ENCODE assay signal across 9 cellular contexts in genomic region chr9:70257512-70257911, GRCh38. TPM values are rescaled to one million over a fixed set of nuclear protein-coding genes. Genes with fewer than 3 reads are reported as not detected.
A peak's percentile ranks its signal among the peaks of the same experiment; 100 is the strongest.
DNase-seq lines count a peak whose midpoint lies in the region; ATAC-seq, FAIRE-seq and TF ChIP-seq lines count a peak whose summit lies in the region.
"Had no signal": no experiment of that assay in that cellular context is flagged by ENCODE, and none has a peak within 500 bp of the region (broad histone marks: within the 10 kb centered on the region; RNA-seq: fewer than 3 reads in every experiment).

No MANE protein-coding gene starts in this region.

- peak overlapping the region; percentile 92 for H3K4me2 ChIP-seq in SK-N-SH

- CTCF ChIA-PET in SK-N-SH (lab: Yijun Ruan, JAX) = interaction anchor here (1.1 to 1.4 kb wide), 4 partner anchors 10 to 147 kb away, joined by 3 to 5 read pairs (median 4); no protein-coding TSS in a partner anchor

- H3K9ac ChIP-seq in SK-N-SH (peak overlapping the region; percentile 95; the same call in 1 of the 2 replicates), kidney (ENCODE audit: low read length in 2 of 2) (peak overlapping the region; percentile 71 to 89), stomach smooth muscle (ENCODE audit: low read length in 2 of 2) (peak overlapping the region; percentile 96 to 97)

- POLR2A ChIA-PET in SK-N-SH (lab: Yijun Ruan, JAX) = interaction anchor here (0.5 kb wide), 1 partner anchor 440 kb away, joined by 3 read pairs; no protein-coding TSS in a partner anchor

- no peak for TF ChIP-seq RAD21 in SK-N-SH (IDR thresholded peaks at IDR 0.05; ENCODE audit: low read length)

- peaks cover 25% of the 10 kb centered on the region for H4K20me1 ChIP-seq in SK-N-SH (ENCODE audit: insufficient read depth)

- H3K27ac ChIP-seq in SK-N-SH (ENCODE audit: low read depth in 2 of 2, low read length in 1 of 2) = peak overlapping the region in 1 of 2 experiments; percentile 95; a peak in 3 of 4 replicates
- peak overlapping the region; percentile 94 to 98 for H3K27ac ChIP-seq in kidney (ENCODE audit: low read depth in 2 of 2, low read length in 2 of 2)
- peak overlapping the region; percentile 97 for H3K27ac ChIP-seq in stomach smooth muscle (ENCODE audit: low read length)

- peaks cover 42% of the 10 kb centered on the region for H3K4me1 Mint-ChIP-seq in activated T-helper 2 cell treated with anti-CD3 and anti-CD28 coated beads, Interferon-gamma antibody, Interleukin-2, Interleukin-4, amounts not matched to agents 10 μg/mL and 5 μg/mL and 100 μg/mL, durations not matched to agents 14 hours and 24 hours and 36 hours (ENCODE audit: low read depth)

- TF ChIP-seq EP300 in SK-N-SH (IDR thresholded peaks at IDR 0.05; ENCODE audit: borderline replicate concordance in 1 of 2, low read depth in 1 of 2, low read length in 1 of 2) = no peak

- H3K9me3 ChIP-seq in SK-N-SH (no peaks in the 10 kb centered on the region), kidney (ENCODE audit: control insufficient read depth in 1 of 2, low read length in 2 of 2) (no peaks in the 10 kb centered on the region), stomach smooth muscle (ENCODE audit: control insufficient read depth in 2 of 2, low read length in 2 of 2) (no peaks in the 10 kb centered on the region)

- H3K36me3 ChIP-seq in SK-N-SH (replicated peaks in 1 of 2; ENCODE audit: control insufficient read depth in 1 of 2, insufficient read depth in 2 of 2, low read length in 1 of 2) (peaks cover 13 to 27% of the 10 kb centered on the region in 2 experiments), kidney (ENCODE audit: control insufficient read depth in 1 of 2, insufficient read depth in 2 of 2, low read length in 2 of 2) (no peaks in the 10 kb centered on the region), stomach smooth muscle (ENCODE audit: control insufficient read depth in 2 of 2, insufficient read depth in 2 of 2, low read length in 2 of 2) (peaks cover 3 to 5% of the 10 kb centered on the region in 2 donors)

- 71% methylated on average over 3 of the region's 3 CpGs for WGBS in SK-N-SH (ENCODE audit: low lambda C conversion rate)

- H3F3A ChIP-seq in SK-N-SH (replicated peaks; ENCODE audit: insufficient read depth) = peaks cover 8% of the 10 kb centered on the region

- no peak for TF ChIP-seq CTCF in SK-N-SH (IDR thresholded peaks at IDR 0.05)
- no peak for TF ChIP-seq CTCF in kidney (IDR thresholded peaks at IDR 0.05; ENCODE audit: borderline replicate concordance, extremely low read depth, insufficient read depth)

- intact Hi-C loops in activated T-helper 2 cell treated with anti-CD3 and anti-CD28 coated beads, Interferon-gamma antibody, Interleukin-2, Interleukin-4, amounts not matched to agents 10 μg/mL and 5 μg/mL and 100 μg/mL, durations not matched to agents 14 hours and 24 hours and 36 hours (cut with micrococcal nuclease) = loop anchor here (5.0 kb wide), 1 partner anchor 265 kb away; no protein-coding TSS in a partner anchor
- intact Hi-C loops in kidney (cut with DNase I) = no loop called here

- peaks cover 7% of the 10 kb centered on the region for H3K27me3 Mint-ChIP-seq in activated T-helper 2 cell treated with anti-CD3 and anti-CD28 coated beads, Interferon-gamma antibody, Interleukin-2, Interleukin-4, amounts not matched to agents 10 μg/mL and 5 μg/mL and 100 μg/mL, durations not matched to agents 14 hours and 24 hours and 36 hours (ENCODE audit: low read depth)

- H3K9me2 ChIP-seq in SK-N-SH = no peaks in the 10 kb centered on the region

- peak overlapping the region; percentile 53 for H3K4me3 Mint-ChIP-seq in activated T-helper 2 cell treated with anti-CD3 and anti-CD28 coated beads, Interferon-gamma antibody, Interleukin-2, Interleukin-4, amounts not matched to agents 10 μg/mL and 5 μg/mL and 100 μg/mL, durations not matched to agents 14 hours and 24 hours and 36 hours (ENCODE audit: low read depth)

- H2AFZ ChIP-seq in SK-N-SH (ENCODE audit: low read depth) = peak overlapping the region; percentile 87; the same call in 1 of the 2 replicates

- DNase-seq in SK-N-SH = no peak
- no peak for DNase-seq in activated T-helper 2 cell treated with anti-CD3 and anti-CD28 coated beads, Interferon-gamma antibody, Interleukin-2, Interleukin-4, amounts not matched to agents 10 μg/mL and 5 μg/mL and 100 μg/mL, durations not matched to agents 14 hours and 24 hours and 36 hours (ENCODE audit: low spot score)
- DNase-seq in kidney = no peak
- no peak for DNase-seq in KBM-7
- DNase-seq in DMS53 treated with DMSO at 0.1 percent for 48 hours (lab: John Stamatoyannopoulos, UW; ENCODE audit: unreplicated experiment) = no peak
- DNase-seq in NCI-H1694 (lab: John Stamatoyannopoulos, UW) = no peak
- DNase-seq: activated CD8-positive, alpha-beta memory T cell treated with anti-CD3 and anti-CD28 coated beads, Interleukin-2, amount 50 U/mL, for 4 hours had no signal

- H3K79me2 ChIP-seq in SK-N-SH (ENCODE audit: insufficient read depth) = peaks cover 57% of the 10 kb centered on the region

- H3K27ac Mint-ChIP-seq in activated T-helper 2 cell treated with anti-CD3 and anti-CD28 coated beads, Interferon-gamma antibody, Interleukin-2, Interleukin-4, amounts not matched to agents 10 μg/mL and 5 μg/mL and 100 μg/mL, durations not matched to agents 14 hours and 24 hours and 36 hours = no peak overlapping the region

- H3K27me3 ChIP-seq in SK-N-SH (ENCODE audit: insufficient read depth) (no peaks in the 10 kb centered on the region), stomach smooth muscle (ENCODE audit: control insufficient read depth in 1 of 2, insufficient read depth in 2 of 2, low read length in 2 of 2) (no peaks in the 10 kb centered on the region)

- peaks cover 18 to 21% of the 10 kb centered on the region in 2 experiments for H3K4me1 ChIP-seq in SK-N-SH (ENCODE audit: control insufficient read depth in 1 of 2, insufficient read depth in 2 of 2, low read depth in 1 of 2, low read length in 1 of 2)
- peaks cover 4 to 13% of the 10 kb centered on the region in 2 donors for H3K4me1 ChIP-seq in kidney (ENCODE audit: control insufficient read depth in 1 of 2, insufficient read depth in 1 of 2, low read depth in 1 of 2, low read length in 2 of 2)
- H3K4me1 ChIP-seq in stomach smooth muscle (ENCODE audit: control insufficient read depth, insufficient read depth, low read length) = peaks cover 38% of the 10 kb centered on the region

- in situ Hi-C loops in KBM-7 (cut with MboI; ENCODE audit: low pct_unique_long_range_greater_than_20kb, low sequenced_read_pairs) = no loop called here

- no peaks in the 10 kb centered on the region for H3K9me3 Mint-ChIP-seq in activated T-helper 2 cell treated with anti-CD3 and anti-CD28 coated beads, Interferon-gamma antibody, Interleukin-2, Interleukin-4, amounts not matched to agents 10 μg/mL and 5 μg/mL and 100 μg/mL, durations not matched to agents 14 hours and 24 hours and 36 hours

- H3K36me3 Mint-ChIP-seq in activated T-helper 2 cell treated with anti-CD3 and anti-CD28 coated beads, Interferon-gamma antibody, Interleukin-2, Interleukin-4, amounts not matched to agents 10 μg/mL and 5 μg/mL and 100 μg/mL, durations not matched to agents 14 hours and 24 hours and 36 hours (ENCODE audit: low read depth) = peaks cover 33% of the 10 kb centered on the region

- no peak for FAIRE-seq in kidney (lab: Jason Lieb, UNC)

- H3K4me3 ChIP-seq in SK-N-SH (ENCODE audit: low read depth in 2 of 2, low read length in 1 of 2) (peak overlapping the region; percentile 19 to 88; a peak in 3 of 4 replicates), kidney (ENCODE audit: low read length in 2 of 2) (peak overlapping the region; percentile 96 to 97), stomach smooth muscle (ENCODE audit: low read length in 2 of 2) (peak overlapping the region; percentile 97)

- ATAC-seq in SK-N-SH treated with all-trans-retinoic acid at 6 μM for 48 hours = no peak

TF ChIP-seq in SK-N-SH, 30 proteins besides CTCF, POLR2A, EP300 and RAD21 (continues in another document):
- TF ChIP-seq JUND (IDR thresholded peaks at IDR 0.05) (no peak), SIN3A (IDR thresholded peaks at IDR 0.05; ENCODE audit: borderline replicate concordance, low read depth, low read length) (no peak), MXI1 (IDR thresholded peaks at IDR 0.05; ENCODE audit: low read depth, low read length) (no peak), EZH2phosphoT487 (IDR thresholded peaks at IDR 0.05; ENCODE audit: borderline replicate concordance, low read depth) (no peak), MAX (IDR thresholded peaks at IDR 0.05; ENCODE audit: low read depth) (no peak), GATA2 (CRISPR knock-in tag; IDR thresholded peaks at IDR 0.05) (no peak), POLR2AphosphoS5 (IDR thresholded peaks at IDR 0.05; ENCODE audit: low read depth, low read length) (no peak), TEAD4 (IDR thresholded peaks at IDR 0.05; ENCODE audit: borderline replicate concordance, insufficient read depth) (no peak), RFX5 (IDR thresholded peaks at IDR 0.05; ENCODE audit: low read length) (no peak)

TF ChIP-seq in SK-N-SH treated with all-trans-retinoic acid at 6 μM for 48 hours, 23 proteins besides CTCF, POLR2A, EP300 and RAD21 (continues in another document):
- no peak for TF ChIP-seq TOX (CRISPR knock-in tag; IDR thresholded peaks at IDR 0.05; ENCODE audit: borderline replicate concordance)
- TF ChIP-seq ZNF8 (CRISPR knock-in tag; IDR thresholded peaks at IDR 0.05) = no peak
- TF ChIP-seq ZFP30 (CRISPR knock-in tag; IDR thresholded peaks at IDR 0.05) = no peak

RNA-seq across cellular contexts. Expression of gene SMC5, which starts 1.3 kb away (rescaled TPM):
- 5.3 and 7.5 TPM in 2 replicates for polyA plus RNA-seq in SK-N-SH (2012; rRNA removed)
- 6.5 and 8.2 TPM in 2 replicates for polyA plus RNA-seq in SK-N-SH (2012; cell fraction: cytosol; rRNA removed)
- 6.4 and 14.5 TPM in 2 replicates for polyA plus RNA-seq in SK-N-SH (2012; cell fraction: nucleus; rRNA removed)
- total RNA-seq in activated T-helper 2 cell treated with anti-CD3 and anti-CD28 coated beads, Interferon-gamma antibody, Interleukin-2, Interleukin-4, amounts not matched to agents 10 μg/mL and 5 μg/mL and 100 μg/mL, durations not matched to agents 14 hours and 24 hours and 36 hours = 45.3 and 51.0 TPM in 2 replicates
- total RNA-seq in kidney = 29.6 TPM
- 5.5 TPM for polyA plus RNA-seq in kidney (ENCODE audit: insufficient read depth, low read depth, low replicate concordance)
